In the genomic region with DNA sequence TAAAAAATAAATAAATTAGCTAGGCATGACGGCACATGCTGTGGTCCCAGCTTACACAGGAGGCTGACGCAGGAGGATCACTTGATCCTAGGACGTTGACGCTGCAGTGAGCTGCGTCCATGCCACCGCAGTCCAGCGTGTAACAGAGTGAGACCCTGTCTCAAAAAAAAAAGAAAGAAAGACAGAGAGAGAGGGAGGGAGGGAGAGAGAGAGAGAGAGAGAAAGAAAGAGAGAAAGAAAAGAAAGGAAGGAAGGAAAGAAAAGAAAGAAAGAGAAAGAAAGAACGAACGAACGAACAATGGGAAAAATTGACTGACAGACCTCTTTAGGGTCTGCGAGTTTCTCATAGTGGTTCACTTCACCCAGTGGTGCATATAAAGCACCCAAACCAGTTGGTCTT, we compare ENCODE assay signal across 1 cellular context.
TF ChIP-seq lines count a peak whose summit lies in the region.

No MANE protein-coding gene starts in this region.

TF ChIP-seq in A549, 52 proteins besides CTCF, POLR2A, EP300 and RAD21 (continued from another document):
- TF ChIP-seq RARB (CRISPR knock-in tag; IDR thresholded peaks at IDR 0.05) (no peak), RCOR1 (IDR thresholded peaks at IDR 0.05; ENCODE audit: low read depth, low read length) (no peak), KDM1A (IDR thresholded peaks at IDR 0.05; ENCODE audit: low read depth) (no peak), FOXS1 (CRISPR knock-in tag; IDR thresholded peaks at IDR 0.05) (no peak), HOXA7 (CRISPR knock-in tag; IDR thresholded peaks at IDR 0.05) (no peak), RFX5 (IDR thresholded peaks at IDR 0.05) (no peak), CBX2 (IDR thresholded peaks at IDR 0.05; ENCODE audit: borderline replicate concordance, low read depth) (no peak), SREBF2 (IDR thresholded peaks at IDR 0.05) (no peak), ZC3H11A (IDR thresholded peaks at IDR 0.05) (no peak), TFCP2L1 (CRISPR knock-in tag; IDR thresholded peaks at IDR 0.05) (no peak), GATA3 (IDR thresholded peaks at IDR 0.05; ENCODE audit: borderline replicate concordance) (no peak)
- TF ChIP-seq, protein P1, sequence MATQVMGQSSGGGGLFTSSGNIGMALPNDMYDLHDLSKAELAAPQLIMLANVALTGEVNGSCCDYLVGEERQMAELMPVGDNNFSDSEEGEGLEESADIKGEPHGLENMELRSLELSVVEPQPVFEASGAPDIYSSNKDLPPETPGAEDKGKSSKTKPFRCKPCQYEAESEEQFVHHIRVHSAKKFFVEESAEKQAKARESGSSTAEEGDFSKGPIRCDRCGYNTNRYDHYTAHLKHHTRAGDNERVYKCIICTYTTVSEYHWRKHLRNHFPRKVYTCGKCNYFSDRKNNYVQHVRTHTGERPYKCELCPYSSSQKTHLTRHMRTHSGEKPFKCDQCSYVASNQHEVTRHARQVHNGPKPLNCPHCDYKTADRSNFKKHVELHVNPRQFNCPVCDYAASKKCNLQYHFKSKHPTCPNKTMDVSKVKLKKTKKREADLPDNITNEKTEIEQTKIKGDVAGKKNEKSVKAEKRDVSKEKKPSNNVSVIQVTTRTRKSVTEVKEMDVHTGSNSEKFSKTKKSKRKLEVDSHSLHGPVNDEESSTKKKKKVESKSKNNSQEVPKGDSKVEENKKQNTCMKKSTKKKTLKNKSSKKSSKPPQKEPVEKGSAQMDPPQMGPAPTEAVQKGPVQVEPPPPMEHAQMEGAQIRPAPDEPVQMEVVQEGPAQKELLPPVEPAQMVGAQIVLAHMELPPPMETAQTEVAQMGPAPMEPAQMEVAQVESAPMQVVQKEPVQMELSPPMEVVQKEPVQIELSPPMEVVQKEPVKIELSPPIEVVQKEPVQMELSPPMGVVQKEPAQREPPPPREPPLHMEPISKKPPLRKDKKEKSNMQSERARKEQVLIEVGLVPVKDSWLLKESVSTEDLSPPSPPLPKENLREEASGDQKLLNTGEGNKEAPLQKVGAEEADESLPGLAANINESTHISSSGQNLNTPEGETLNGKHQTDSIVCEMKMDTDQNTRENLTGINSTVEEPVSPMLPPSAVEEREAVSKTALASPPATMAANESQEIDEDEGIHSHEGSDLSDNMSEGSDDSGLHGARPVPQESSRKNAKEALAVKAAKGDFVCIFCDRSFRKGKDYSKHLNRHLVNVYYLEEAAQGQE (IDR thresholded peaks at IDR 0.05) = no peak
- TF ChIP-seq, protein P2, sequence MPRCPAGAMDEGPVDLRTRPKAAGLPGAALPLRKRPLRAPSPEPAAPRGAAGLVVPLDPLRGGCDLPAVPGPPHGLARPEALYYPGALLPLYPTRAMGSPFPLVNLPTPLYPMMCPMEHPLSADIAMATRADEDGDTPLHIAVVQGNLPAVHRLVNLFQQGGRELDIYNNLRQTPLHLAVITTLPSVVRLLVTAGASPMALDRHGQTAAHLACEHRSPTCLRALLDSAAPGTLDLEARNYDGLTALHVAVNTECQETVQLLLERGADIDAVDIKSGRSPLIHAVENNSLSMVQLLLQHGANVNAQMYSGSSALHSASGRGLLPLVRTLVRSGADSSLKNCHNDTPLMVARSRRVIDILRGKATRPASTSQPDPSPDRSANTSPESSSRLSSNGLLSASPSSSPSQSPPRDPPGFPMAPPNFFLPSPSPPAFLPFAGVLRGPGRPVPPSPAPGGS (IDR thresholded peaks at IDR 0.05) = no peak
- TF ChIP-seq, protein P3, sequence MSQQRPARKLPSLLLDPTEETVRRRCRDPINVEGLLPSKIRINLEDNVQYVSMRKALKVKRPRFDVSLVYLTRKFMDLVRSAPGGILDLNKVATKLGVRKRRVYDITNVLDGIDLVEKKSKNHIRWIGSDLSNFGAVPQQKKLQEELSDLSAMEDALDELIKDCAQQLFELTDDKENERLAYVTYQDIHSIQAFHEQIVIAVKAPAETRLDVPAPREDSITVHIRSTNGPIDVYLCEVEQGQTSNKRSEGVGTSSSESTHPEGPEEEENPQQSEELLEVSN (IDR thresholded peaks at IDR 0.05; ENCODE audit: borderline replicate concordance, low read depth) = no peak
TF ChIP-seq in A549: peak in this region for 0.
